Comparison of ENCODE assay signal across 8 cellular contexts in the genomic region with DNA sequence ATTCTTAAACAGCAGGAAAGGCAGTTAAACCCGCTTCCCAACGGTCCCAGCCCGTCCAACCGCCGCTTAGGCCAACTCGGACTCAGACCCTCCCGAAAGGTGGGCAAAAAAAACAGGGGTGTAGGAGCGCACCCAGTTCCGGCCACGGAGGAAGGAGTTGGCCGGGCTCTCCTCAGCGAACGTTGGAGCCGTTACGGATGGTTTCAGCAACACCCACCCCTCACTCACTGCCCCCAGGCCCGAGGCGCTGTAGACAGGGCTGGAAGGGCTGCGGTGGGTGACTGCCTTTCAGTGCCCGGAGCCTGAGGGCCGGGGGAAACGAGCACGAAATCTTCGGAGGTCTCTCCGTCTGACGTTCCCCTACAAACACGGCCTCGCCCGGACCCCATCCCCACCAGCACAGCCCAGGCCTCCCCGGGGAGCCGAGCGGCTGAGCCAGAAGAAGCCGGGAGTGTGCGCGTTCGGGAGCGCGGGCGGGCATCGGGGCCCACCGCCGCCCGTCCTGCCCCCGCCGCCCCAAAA. TPM values are rescaled to one million over a fixed set of nuclear protein-coding genes. Genes with fewer than 3 reads are reported as not detected.
DNase-seq lines count a peak whose midpoint lies in the region; ATAC-seq and TF ChIP-seq lines count a peak whose summit lies in the region.

No MANE protein-coding gene starts in this region.

- H4K91ac ChIP-seq in trophoblast cell (ENCODE audit: low read depth, low read length), result peak overlapping the region; percentile 99

- peak overlapping the region; percentile 9 for H2AK5ac ChIP-seq in trophoblast cell (ENCODE audit: low read length)

- H3K23ac ChIP-seq in trophoblast cell (ENCODE audit: low read length), result no peak overlapping the region

- H2BK120ac ChIP-seq in trophoblast cell (ENCODE audit: insufficient read depth, low read length, poor library complexity), result peak overlapping the region; percentile 12

- no peak overlapping the region for H2AFZ ChIP-seq in trophoblast cell (ENCODE audit: insufficient read depth, low read length, poor library complexity)

- intact Hi-C loops in heart right ventricle (cut with DNase I), result loop anchor here in 2 of 10 donors (5.0 to 10.0 kb wide), 3 partner anchors 80 to 1038 kb away; a partner anchor contains a TSS

- no peak for TF ChIP-seq CTCF in heart right ventricle (IDR thresholded peaks at IDR 0.05)

- DNase-seq in G401 (ENCODE audit: low spot score) (peak; percentile 30), NCI-H1092 (lab: John Stamatoyannopoulos, UW) (peak; percentile 36), heart right ventricle (peak in 1 of 2 donors; percentile 19), trophoblast cell (peak in 1 of 2 donors; percentile 33), GOT3 (lab: John Stamatoyannopoulos, UW) (no peak), NCI-H226 (no peak), mucosa of gallbladder (ENCODE audit: low spot score) (no peak)
- peak; percentile 33 for DNase-seq in activated naive CD4-positive, alpha-beta T cell treated with Interleukin-2 at 50 U/mL for 16 hours

- peak overlapping the region; percentile 5 for H4K12ac ChIP-seq in trophoblast cell (ENCODE audit: low read depth, low read length)

- 0% methylated on average over 44 of the region's 44 CpGs for WGBS in heart right ventricle, 2 donors
- no CpG with 5 or more reads among the region's 44 CpGs for WGBS in trophoblast cell (ENCODE audit: extremely low coverage, insufficient coverage, insufficient read length)

- peaks cover 36% of the 10 kb centered on the region for H3K79me2 ChIP-seq in trophoblast cell (ENCODE audit: control insufficient read depth, insufficient read depth, low read length, poor library complexity)

- H3K27ac ChIP-seq in heart right ventricle (peak overlapping the region in 8 of 10 donors; percentile 58 to 91 (median 86)), trophoblast cell (ENCODE audit: low read depth, low read length) (peak overlapping the region; percentile 36)

- in situ Hi-C loops in G401 (cut with HindIII; ENCODE audit: low sequenced_read_pairs), result no loop called here

- H3K4me2 ChIP-seq in trophoblast cell (ENCODE audit: low read length), result peak overlapping the region; percentile 85

- H3K4ac ChIP-seq in trophoblast cell (ENCODE audit: low read depth, low read length), result peak overlapping the region; percentile 100

- H3K18ac ChIP-seq in trophoblast cell (ENCODE audit: low read length), result peak overlapping the region; percentile 28

- ATAC-seq in heart right ventricle, result peak in 4 of 8 donors; percentile 1 to 12 (median 7)

- H3K9me3 ChIP-seq in heart right ventricle (no peaks in the 10 kb centered on the region), trophoblast cell (ENCODE audit: insufficient read depth, low read depth, low read length) (peaks cover 2% of the 10 kb centered on the region)

- peaks cover 29% of the 10 kb centered on the region for H3K79me1 ChIP-seq in trophoblast cell (ENCODE audit: low read length)

- H3K27me3 ChIP-seq in heart right ventricle (no peaks in the 10 kb centered on the region), trophoblast cell (ENCODE audit: insufficient read depth, low read length) (no peaks in the 10 kb centered on the region)

- H2BK12ac ChIP-seq in trophoblast cell (ENCODE audit: low read length), result no peak overlapping the region

- H3K36me3 ChIP-seq in heart right ventricle (no peaks in the 10 kb centered on the region), trophoblast cell (ENCODE audit: control insufficient read depth in 1 of 2, insufficient read depth in 2 of 2, low read length in 2 of 2) (no peaks in the 10 kb centered on the region)

- peak overlapping the region; percentile 7 for H3K14ac ChIP-seq in trophoblast cell (ENCODE audit: low read length)

- H2BK5ac ChIP-seq in trophoblast cell (ENCODE audit: low read depth, low read length, poor library complexity), result no peak overlapping the region

- H3K4me1 ChIP-seq in heart right ventricle, result peaks cover 4 to 63% (median 37%) of the 10 kb centered on the region in 9 donors
- peaks cover 9 to 18% of the 10 kb centered on the region in 2 experiments for H3K4me1 ChIP-seq in trophoblast cell (ENCODE audit: control insufficient read depth in 1 of 2, insufficient read depth in 2 of 2, low read length in 2 of 2)

- H4K8ac ChIP-seq in trophoblast cell (ENCODE audit: low read depth, low read length), result peak overlapping the region; percentile 1

- H3K9ac ChIP-seq in trophoblast cell (ENCODE audit: low read length), result peak overlapping the region; percentile 99

- H3K4me3 ChIP-seq in heart right ventricle, result peak overlapping the region; percentile 56 to 99 (median 86)
- H3K4me3 ChIP-seq in trophoblast cell (ENCODE audit: low read depth, low read length), result peak overlapping the region; percentile 97

RNA-seq across cellular contexts. Expression of a gene that starts 1.3 kb away (rescaled TPM):
- 22.2 and 31.1 TPM in 2 replicates for total RNA-seq in G401 (2014; rRNA removed; shearing (Covaris generic))
- 10 to 100 TPM; 10.7 to 18.5 (median 15.0) TPM for total RNA-seq in heart right ventricle
- 1 to 10 TPM; 4.9 to 7.0 TPM for polyA plus RNA-seq in heart right ventricle
- 64.2 and 64.5 TPM in 2 replicates for polyA plus RNA-seq in trophoblast cell (2013)
- 75.0 TPM for total RNA-seq in mucosa of gallbladder

RNA-seq across cellular contexts. Expression of a gene that starts 3.8 kb away (rescaled TPM):
- not detected in 2 replicates for total RNA-seq in G401 (2014; rRNA removed; shearing (Covaris generic))
- total RNA-seq in heart right ventricle (1 to 10 TPM in 3 of 10 donors, under 1 TPM in 6, not detected in 1; 0.41 to 1.3 (median 0.81) TPM), mucosa of gallbladder (2.3 TPM)
- polyA plus RNA-seq in heart right ventricle, result 1 to 10 TPM in 1 of 2 donors, under 1 TPM in 1; 0.61 to 2.3 TPM
- polyA plus RNA-seq in trophoblast cell (2013), result 14.6 and 15.7 TPM in 2 replicates

Comparison
In these comparisons a context has a peak if more than half of its experiments do, and no peak if none do; other contexts are left out.
1. DNase-seq: peak in G401 (single experiment), NCI-H1092 (single experiment) and activated naive CD4-positive, alpha-beta T cell treated with Interleukin-2 at 50 U/mL for 16 hours (single experiment); none in GOT3 (single experiment), NCI-H226 (single experiment) and mucosa of gallbladder (single experiment).